14 cellular contexts compared by ENCODE assay signal in genomic region chrX:104482757-104483156, GRCh38.
DNase-seq lines count a peak whose midpoint lies in the region; ATAC-seq and TF ChIP-seq lines count a peak whose summit lies in the region.
"Had no signal": no experiment of that assay in that cellular context is flagged by ENCODE, and none has a peak within 500 bp of the region (broad histone marks: within the 10 kb centered on the region; RNA-seq: fewer than 3 reads in every experiment).

No MANE protein-coding gene starts in this region.

- CTCF ChIA-PET in OCI-LY7 (lab: Charles Lee; ENCODE audit: unreplicated experiment): no interaction called here

- H3K4me1 Mint-ChIP-seq in endodermal cell: no peaks in the 10 kb centered on the region
- H3K4me1 Mint-ChIP-seq in neural progenitor cell: no peaks in the 10 kb centered on the region
- H3K4me1 Mint-ChIP-seq: nephron progenitor cell had no signal

- H3K27ac ChIP-seq in OCI-LY7 (ENCODE audit: low read depth, low read length, poor library complexity, severe bottlenecking): no peak overlapping the region
- H3K27ac ChIP-seq in endodermal cell (ENCODE audit: low read depth, low read length): no peak overlapping the region
- no peak overlapping the region for H3K27ac ChIP-seq in neural progenitor cell
- no peak overlapping the region for H3K27ac ChIP-seq in left ventricle myocardium inferior (replicated peaks)
- H3K27ac ChIP-seq: thyroid gland had no signal

- intact Hi-C loops in OCI-LY7 (cut with micrococcal nuclease; ENCODE audit: unreplicated experiment) (no loop called here), left ventricle myocardium inferior (cut with micrococcal nuclease) (no loop called here)

- no peak overlapping the region for H2AFZ ChIP-seq in OCI-LY7 (ENCODE audit: low read length)
- no peak overlapping the region for H2AFZ ChIP-seq in neural progenitor cell (replicated peaks)

- no peaks in the 10 kb centered on the region for H3F3A ChIP-seq in neural progenitor cell (ENCODE audit: low read depth)

- H3K36me3 Mint-ChIP-seq in endodermal cell (ENCODE audit: low read depth) (no peaks in the 10 kb centered on the region), neural progenitor cell (no peaks in the 10 kb centered on the region)

- H3K27me3 Mint-ChIP-seq in endodermal cell (ENCODE audit: insufficient read depth) (no peaks in the 10 kb centered on the region), neural progenitor cell (ENCODE audit: insufficient read depth, low read depth) (peaks cover 2% of the 10 kb centered on the region)

- H3K4me2 ChIP-seq in OCI-LY7 (ENCODE audit: low read length) (no peak overlapping the region), neural progenitor cell (no peak overlapping the region)

- H3K9me3 Mint-ChIP-seq in endodermal cell (peaks cover 48% of the 10 kb centered on the region), neural progenitor cell (no peaks in the 10 kb centered on the region)
- H3K9me3 Mint-ChIP-seq: activated T-helper 2 cell treated with anti-CD3 and anti-CD28 coated beads, Interferon-gamma antibody, Interleukin-2, Interleukin-4, amounts not matched to agents 10 μg/mL and 5 μg/mL and 100 μg/mL, durations not matched to agents 14 hours and 24 hours and 36 hours had no signal

- 42% methylated on average over 2 of the region's 2 CpGs; no CpG with 5 or more reads in 1 of the 2 experiments for WGBS in endodermal cell (ENCODE audit: insufficient coverage in 1 of 2, insufficient read length in 1 of 2), 2 experiments

- no peaks in the 10 kb centered on the region for H3K9me2 ChIP-seq in OCI-LY7 (ENCODE audit: insufficient read depth, low read length)

- H4K20me1 ChIP-seq in OCI-LY7 (ENCODE audit: insufficient read depth, low read length) (no peaks in the 10 kb centered on the region), neural progenitor cell (ENCODE audit: low read depth) (no peaks in the 10 kb centered on the region)

- DNase-seq in NCI-H1105 treated with DMSO at 0.1 percent for 48 hours (lab: John Stamatoyannopoulos, UW): peak; percentile 1
- DNase-seq in NCI-H1105 (lab: John Stamatoyannopoulos, UW): no peak
- DNase-seq in OCI-LY7 (ENCODE audit: low spot score): peak; percentile 1
- DNase-seq in endodermal cell: no peak
- DNase-seq in neural progenitor cell (ENCODE audit: low spot score): no peak
- no peak for DNase-seq in left ventricle myocardium inferior
- DNase-seq in NCI-H226: no peak
- DNase-seq: activated CD4-positive, alpha-beta T cell treated with anti-CD3 and anti-CD28 coated beads for 48 hours; DMS79; kidney glomerular epithelial cell; nephron progenitor cell; thyroid gland had no signal

- TF ChIP-seq CTCF in OCI-LY7 (conservative IDR thresholded peaks at IDR 0.05; ENCODE audit: low read length) (peak; percentile 65), endodermal cell (conservative IDR thresholded peaks at IDR 0.05) (peak; percentile 44), neural progenitor cell (IDR thresholded peaks at IDR 0.05) (peak; percentile 34), left ventricle myocardium inferior (IDR thresholded peaks at IDR 0.05; ENCODE audit: borderline replicate concordance) (no peak)

- H3K27me3 ChIP-seq in endodermal cell (ENCODE audit: control insufficient read depth, insufficient read depth, low read length, poor library complexity, severe bottlenecking) (no peaks in the 10 kb centered on the region), neural progenitor cell (no peaks in the 10 kb centered on the region), left ventricle myocardium inferior (ENCODE audit: low read depth) (no peaks in the 10 kb centered on the region)
- H3K27me3 ChIP-seq: thyroid gland had no signal

- H3K36me3 ChIP-seq in OCI-LY7 (ENCODE audit: insufficient read depth, low read length) (no peaks in the 10 kb centered on the region), endodermal cell (ENCODE audit: control insufficient read depth, insufficient read depth, low read length) (no peaks in the 10 kb centered on the region), neural progenitor cell (no peaks in the 10 kb centered on the region), left ventricle myocardium inferior (no peaks in the 10 kb centered on the region)
- H3K36me3 ChIP-seq: thyroid gland had no signal

- POLR2A ChIA-PET in OCI-LY7 (lab: Charles Lee): no interaction called here

- H3K4me1 ChIP-seq in OCI-LY7 (ENCODE audit: insufficient read depth, low read length, poor library complexity, severe bottlenecking): no peaks in the 10 kb centered on the region
- H3K4me1 ChIP-seq in endodermal cell (ENCODE audit: control insufficient read depth, insufficient read depth, low read length): no peaks in the 10 kb centered on the region
- H3K4me1 ChIP-seq in neural progenitor cell: no peaks in the 10 kb centered on the region
- H3K4me1 ChIP-seq in left ventricle myocardium inferior: no peaks in the 10 kb centered on the region
- H3K4me1 ChIP-seq: thyroid gland had no signal

- H3K9ac ChIP-seq in endodermal cell (ENCODE audit: extremely low read depth, low read length, poor library complexity, severe bottlenecking): no peak overlapping the region
- no peak overlapping the region for H3K9ac ChIP-seq in neural progenitor cell

- no peak overlapping the region for H3K27ac Mint-ChIP-seq in endodermal cell
- no peak overlapping the region for H3K27ac Mint-ChIP-seq in neural progenitor cell
- H3K27ac Mint-ChIP-seq: activated T-helper 2 cell treated with anti-CD3 and anti-CD28 coated beads, Interferon-gamma antibody, Interleukin-2, Interleukin-4, amounts not matched to agents 10 μg/mL and 5 μg/mL and 100 μg/mL, durations not matched to agents 14 hours and 24 hours and 36 hours; nephron progenitor cell had no signal

- H3K9me3 ChIP-seq in OCI-LY7 (ENCODE audit: low read length): no peaks in the 10 kb centered on the region
- no peaks in the 10 kb centered on the region for H3K9me3 ChIP-seq in endodermal cell (ENCODE audit: control insufficient read depth, low read length)
- H3K9me3 ChIP-seq in neural progenitor cell (ENCODE audit: low read depth): no peaks in the 10 kb centered on the region
- no peaks in the 10 kb centered on the region for H3K9me3 ChIP-seq in left ventricle myocardium inferior (replicated peaks)
- H3K9me3 ChIP-seq: thyroid gland had no signal

- H3K79me2 ChIP-seq in OCI-LY7 (ENCODE audit: insufficient read depth, low read depth, low read length) (no peaks in the 10 kb centered on the region), neural progenitor cell (ENCODE audit: low read depth) (no peaks in the 10 kb centered on the region)

- no TSS peak for BruUV-seq in OCI-LY7 (replicated peaks; lab: Mats Ljungman, UMichigan)

- no peak for ATAC-seq in GM21529 (IDR thresholded peaks at IDR 0.05; ENCODE audit: unreplicated experiment)

- H3K4me3 Mint-ChIP-seq in endodermal cell: no peak overlapping the region
- no peak overlapping the region for H3K4me3 Mint-ChIP-seq in neural progenitor cell
- H3K4me3 Mint-ChIP-seq: nephron progenitor cell had no signal

- no peak overlapping the region for H3K4me3 ChIP-seq in OCI-LY7 (ENCODE audit: low read depth, low read length, poor library complexity, severe bottlenecking)
- no peak overlapping the region for H3K4me3 ChIP-seq in endodermal cell (ENCODE audit: low read length)
- no peak overlapping the region for H3K4me3 ChIP-seq in neural progenitor cell
- H3K4me3 ChIP-seq in left ventricle myocardium inferior: no peak overlapping the region
- H3K4me3 ChIP-seq: thyroid gland had no signal

Comparison
In these comparisons a context has a peak if more than half of its experiments do, and no peak if none do; other contexts are left out.
1. DNase-seq: peak in NCI-H1105 treated with DMSO at 0.1 percent for 48 hours (single experiment) and OCI-LY7 (single experiment); none in NCI-H1105 (single experiment), endodermal cell (single experiment), neural progenitor cell (single experiment), left ventricle myocardium inferior (single experiment) and NCI-H226 (single experiment).